Comparison of ENCODE assay signal across 22 cellular contexts in genomic region chrX:104255465-104255864, GRCh38. TPM values are rescaled to one million over a fixed set of nuclear protein-coding genes. Genes with fewer than 3 reads are reported as not detected.
"Had no signal": no experiment of that assay in that cellular context is flagged by ENCODE, and none has a peak within 500 bp of the region (broad histone marks: within the 10 kb centered on the region; RNA-seq: fewer than 3 reads in every experiment).

No MANE protein-coding gene starts in this region.

- H3K27ac Mint-ChIP-seq: activated B cell treated with CpG ODN at 0.5 μM for 24 hours, natural killer cell, progenitor cell of endocrine pancreas had no signal

- H3K36me3 Mint-ChIP-seq: natural killer cell had no signal

- H3K4me3 ChIP-seq: hepatocyte, upper lobe of right lung had no signal

- H3K36me3 ChIP-seq: brain microvascular endothelial cell, esophagus muscularis mucosa, spleen, stomach, thoracic aorta, upper lobe of right lung had no signal

- H3K27ac ChIP-seq: brain microvascular endothelial cell, coronary artery, esophagus muscularis mucosa, hepatocyte, spleen, stomach, thoracic aorta, upper lobe of right lung had no signal

- ATAC-seq: natural killer cell, right cardiac atrium, upper lobe of right lung had no signal

- DNase-seq: activated B cell treated with CpG ODN at 0.5 μM for 24 hours; activated CD8-positive, alpha-beta memory T cell treated with anti-CD3 and anti-CD28 coated beads for 24 hours; activated naive CD4-positive, alpha-beta T cell treated with anti-CD3 and anti-CD28 coated beads, Interleukin-2, amount 50 U/mL, for 16 hours; amygdala; brain microvascular endothelial cell; kidney glomerular epithelial cell; mesendoderm; natural killer cell; right cardiac atrium; spleen; stimulated activated CD4-positive, alpha-beta T cell treated with anti-CD3 and anti-CD28 coated beads, Interleukin-1b, Interleukin-23, amount 100 ng/mL, for 48 hours; stomach; SW 1271; upper lobe of right lung had no signal

- H3K79me2 ChIP-seq: hepatocyte had no signal

- H2AFZ ChIP-seq: hepatocyte had no signal

- H3K9me3 Mint-ChIP-seq: activated B cell treated with CpG ODN at 0.5 μM for 24 hours; central memory CD8-positive, alpha-beta T cell; natural killer cell had no signal

- H3K9me3 ChIP-seq: esophagus muscularis mucosa, spleen, thoracic aorta, upper lobe of right lung had no signal

- H3K4me1 ChIP-seq: upper lobe of right lung had no signal

RNA-seq across cellular contexts. Expression of gene ESX1, which starts 0.7 kb away (rescaled TPM):
- total RNA-seq: activated B cell treated with CpG ODN at 0.5 μM for 24 hours, esophagus muscularis mucosa, glomerular endothelial cell, hepatocyte, liver, natural killer cell, progenitor cell of endocrine pancreas, right cardiac atrium, spleen, stomach, thoracic aorta, upper lobe of right lung had no signal
- polyA plus RNA-seq: hepatocyte, liver, right cardiac atrium, spleen, stomach had no signal
